Comparison of ENCODE assay signal across 2 cellular contexts in the genomic region with DNA sequence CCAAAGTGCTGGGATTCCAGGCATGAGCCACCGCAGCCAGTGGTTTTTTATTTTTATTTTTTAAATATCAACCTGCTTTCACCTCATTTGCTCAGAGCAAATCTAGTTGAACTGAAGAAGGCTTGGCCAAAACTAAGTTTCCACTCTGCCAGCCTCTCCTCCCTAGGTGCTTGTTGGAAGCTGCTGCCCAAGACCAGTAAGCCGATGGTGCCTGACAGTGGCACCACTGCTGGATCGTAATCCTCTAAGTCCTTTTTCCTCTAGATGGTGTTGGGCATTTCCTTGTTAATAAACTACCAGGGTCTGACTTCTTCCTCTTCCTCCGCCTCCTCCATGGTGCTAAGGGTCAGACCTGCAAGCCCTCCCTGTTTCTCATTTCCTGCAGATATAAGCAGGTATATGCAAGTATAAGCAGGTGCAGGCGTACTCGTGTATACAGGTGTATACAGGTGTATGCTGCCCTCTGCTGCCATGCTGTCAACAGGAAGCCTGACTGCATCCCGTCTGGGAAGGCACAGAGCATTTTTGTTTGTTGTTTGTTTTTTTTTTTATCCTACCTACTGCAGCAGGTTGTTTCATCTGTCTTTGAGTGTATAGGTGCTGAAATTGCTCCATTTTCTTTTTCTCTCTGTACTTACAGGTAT.
TF ChIP-seq lines count a peak whose summit lies in the region.

No MANE protein-coding gene starts in this region.

TF ChIP-seq in GM23338, 12 proteins besides CTCF, POLR2A, EP300 and RAD21:
- TF ChIP-seq ZNF114 (CRISPR knock-in tag; IDR thresholded peaks at IDR 0.05) = no peak
- no peak for TF ChIP-seq ZNF331 (CRISPR knock-in tag; IDR thresholded peaks at IDR 0.05; ENCODE audit: low read depth)
- TF ChIP-seq CREB1 (CRISPR knock-in tag; IDR thresholded peaks at IDR 0.05; ENCODE audit: low read depth) = no peak
- no peak for TF ChIP-seq POLR2AphosphoS5 (IDR thresholded peaks at IDR 0.05; ENCODE audit: low read depth)
- no peak for TF ChIP-seq STAT1 (IDR thresholded peaks at IDR 0.05; ENCODE audit: unreplicated experiment)

TF ChIP-seq in HepG2, 621 proteins besides CTCF, POLR2A, EP300 and RAD21:
- TF ChIP-seq, protein P1, sequence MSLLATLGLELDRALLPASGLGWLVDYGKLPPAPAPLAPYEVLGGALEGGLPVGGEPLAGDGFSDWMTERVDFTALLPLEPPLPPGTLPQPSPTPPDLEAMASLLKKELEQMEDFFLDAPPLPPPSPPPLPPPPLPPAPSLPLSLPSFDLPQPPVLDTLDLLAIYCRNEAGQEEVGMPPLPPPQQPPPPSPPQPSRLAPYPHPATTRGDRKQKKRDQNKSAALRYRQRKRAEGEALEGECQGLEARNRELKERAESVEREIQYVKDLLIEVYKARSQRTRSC (CRISPR knock-in tag; IDR thresholded peaks at IDR 0.05; ENCODE audit: low read depth) = no peak
- TF ChIP-seq, protein P2, sequence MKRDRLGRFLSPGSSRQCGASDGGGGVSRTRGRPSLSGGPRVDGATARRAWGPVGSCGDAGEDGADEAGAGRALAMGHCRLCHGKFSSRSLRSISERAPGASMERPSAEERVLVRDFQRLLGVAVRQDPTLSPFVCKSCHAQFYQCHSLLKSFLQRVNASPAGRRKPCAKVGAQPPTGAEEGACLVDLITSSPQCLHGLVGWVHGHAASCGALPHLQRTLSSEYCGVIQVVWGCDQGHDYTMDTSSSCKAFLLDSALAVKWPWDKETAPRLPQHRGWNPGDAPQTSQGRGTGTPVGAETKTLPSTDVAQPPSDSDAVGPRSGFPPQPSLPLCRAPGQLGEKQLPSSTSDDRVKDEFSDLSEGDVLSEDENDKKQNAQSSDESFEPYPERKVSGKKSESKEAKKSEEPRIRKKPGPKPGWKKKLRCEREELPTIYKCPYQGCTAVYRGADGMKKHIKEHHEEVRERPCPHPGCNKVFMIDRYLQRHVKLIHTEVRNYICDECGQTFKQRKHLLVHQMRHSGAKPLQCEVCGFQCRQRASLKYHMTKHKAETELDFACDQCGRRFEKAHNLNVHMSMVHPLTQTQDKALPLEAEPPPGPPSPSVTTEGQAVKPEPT (CRISPR knock-in tag; IDR thresholded peaks at IDR 0.05; ENCODE audit: low read depth) = no peak
- TF ChIP-seq, protein P3, sequence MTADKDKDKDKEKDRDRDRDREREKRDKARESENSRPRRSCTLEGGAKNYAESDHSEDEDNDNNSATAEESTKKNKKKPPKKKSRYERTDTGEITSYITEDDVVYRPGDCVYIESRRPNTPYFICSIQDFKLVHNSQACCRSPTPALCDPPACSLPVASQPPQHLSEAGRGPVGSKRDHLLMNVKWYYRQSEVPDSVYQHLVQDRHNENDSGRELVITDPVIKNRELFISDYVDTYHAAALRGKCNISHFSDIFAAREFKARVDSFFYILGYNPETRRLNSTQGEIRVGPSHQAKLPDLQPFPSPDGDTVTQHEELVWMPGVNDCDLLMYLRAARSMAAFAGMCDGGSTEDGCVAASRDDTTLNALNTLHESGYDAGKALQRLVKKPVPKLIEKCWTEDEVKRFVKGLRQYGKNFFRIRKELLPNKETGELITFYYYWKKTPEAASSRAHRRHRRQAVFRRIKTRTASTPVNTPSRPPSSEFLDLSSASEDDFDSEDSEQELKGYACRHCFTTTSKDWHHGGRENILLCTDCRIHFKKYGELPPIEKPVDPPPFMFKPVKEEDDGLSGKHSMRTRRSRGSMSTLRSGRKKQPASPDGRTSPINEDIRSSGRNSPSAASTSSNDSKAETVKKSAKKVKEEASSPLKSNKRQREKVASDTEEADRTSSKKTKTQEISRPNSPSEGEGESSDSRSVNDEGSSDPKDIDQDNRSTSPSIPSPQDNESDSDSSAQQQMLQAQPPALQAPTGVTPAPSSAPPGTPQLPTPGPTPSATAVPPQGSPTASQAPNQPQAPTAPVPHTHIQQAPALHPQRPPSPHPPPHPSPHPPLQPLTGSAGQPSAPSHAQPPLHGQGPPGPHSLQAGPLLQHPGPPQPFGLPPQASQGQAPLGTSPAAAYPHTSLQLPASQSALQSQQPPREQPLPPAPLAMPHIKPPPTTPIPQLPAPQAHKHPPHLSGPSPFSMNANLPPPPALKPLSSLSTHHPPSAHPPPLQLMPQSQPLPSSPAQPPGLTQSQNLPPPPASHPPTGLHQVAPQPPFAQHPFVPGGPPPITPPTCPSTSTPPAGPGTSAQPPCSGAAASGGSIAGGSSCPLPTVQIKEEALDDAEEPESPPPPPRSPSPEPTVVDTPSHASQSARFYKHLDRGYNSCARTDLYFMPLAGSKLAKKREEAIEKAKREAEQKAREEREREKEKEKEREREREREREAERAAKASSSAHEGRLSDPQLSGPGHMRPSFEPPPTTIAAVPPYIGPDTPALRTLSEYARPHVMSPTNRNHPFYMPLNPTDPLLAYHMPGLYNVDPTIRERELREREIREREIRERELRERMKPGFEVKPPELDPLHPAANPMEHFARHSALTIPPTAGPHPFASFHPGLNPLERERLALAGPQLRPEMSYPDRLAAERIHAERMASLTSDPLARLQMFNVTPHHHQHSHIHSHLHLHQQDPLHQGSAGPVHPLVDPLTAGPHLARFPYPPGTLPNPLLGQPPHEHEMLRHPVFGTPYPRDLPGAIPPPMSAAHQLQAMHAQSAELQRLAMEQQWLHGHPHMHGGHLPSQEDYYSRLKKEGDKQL (CRISPR knock-in tag; IDR thresholded peaks at IDR 0.05; ENCODE audit: low read depth) = no peak
- TF ChIP-seq, protein P4, sequence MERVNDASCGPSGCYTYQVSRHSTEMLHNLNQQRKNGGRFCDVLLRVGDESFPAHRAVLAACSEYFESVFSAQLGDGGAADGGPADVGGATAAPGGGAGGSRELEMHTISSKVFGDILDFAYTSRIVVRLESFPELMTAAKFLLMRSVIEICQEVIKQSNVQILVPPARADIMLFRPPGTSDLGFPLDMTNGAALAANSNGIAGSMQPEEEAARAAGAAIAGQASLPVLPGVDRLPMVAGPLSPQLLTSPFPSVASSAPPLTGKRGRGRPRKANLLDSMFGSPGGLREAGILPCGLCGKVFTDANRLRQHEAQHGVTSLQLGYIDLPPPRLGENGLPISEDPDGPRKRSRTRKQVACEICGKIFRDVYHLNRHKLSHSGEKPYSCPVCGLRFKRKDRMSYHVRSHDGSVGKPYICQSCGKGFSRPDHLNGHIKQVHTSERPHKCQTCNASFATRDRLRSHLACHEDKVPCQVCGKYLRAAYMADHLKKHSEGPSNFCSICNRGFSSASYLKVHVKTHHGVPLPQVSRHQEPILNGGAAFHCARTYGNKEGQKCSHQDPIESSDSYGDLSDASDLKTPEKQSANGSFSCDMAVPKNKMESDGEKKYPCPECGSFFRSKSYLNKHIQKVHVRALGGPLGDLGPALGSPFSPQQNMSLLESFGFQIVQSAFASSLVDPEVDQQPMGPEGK (CRISPR knock-in tag; IDR thresholded peaks at IDR 0.05) = no peak
- TF ChIP-seq ZBTB38 (CRISPR knock-in tag; IDR thresholded peaks at IDR 0.05) = 0 out of 2 replicates have a peak, but pooled peaks have one; percentile 31
- peak; percentile 57 for TF ChIP-seq STAG1 (CRISPR knock-in tag; IDR thresholded peaks at IDR 0.05)
- peak; percentile 51 for TF ChIP-seq ZEB1 (IDR thresholded peaks at IDR 0.05; ENCODE audit: insufficient replicate concordance, low read depth)
- TF ChIP-seq, protein P5, sequence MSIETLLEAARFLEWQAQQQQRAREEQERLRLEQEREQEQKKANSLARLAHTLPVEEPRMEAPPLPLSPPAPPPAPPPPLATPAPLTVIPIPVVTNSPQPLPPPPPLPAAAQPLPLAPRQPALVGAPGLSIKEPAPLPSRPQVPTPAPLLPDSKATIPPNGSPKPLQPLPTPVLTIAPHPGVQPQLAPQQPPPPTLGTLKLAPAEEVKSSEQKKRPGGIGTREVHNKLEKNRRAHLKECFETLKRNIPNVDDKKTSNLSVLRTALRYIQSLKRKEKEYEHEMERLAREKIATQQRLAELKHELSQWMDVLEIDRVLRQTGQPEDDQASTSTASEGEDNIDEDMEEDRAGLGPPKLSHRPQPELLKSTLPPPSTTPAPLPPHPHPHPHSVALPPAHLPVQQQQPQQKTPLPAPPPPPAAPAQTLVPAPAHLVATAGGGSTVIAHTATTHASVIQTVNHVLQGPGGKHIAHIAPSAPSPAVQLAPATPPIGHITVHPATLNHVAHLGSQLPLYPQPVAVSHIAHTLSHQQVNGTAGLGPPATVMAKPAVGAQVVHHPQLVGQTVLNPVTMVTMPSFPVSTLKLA (IDR thresholded peaks at IDR 0.05) = no peak
- no peak for TF ChIP-seq NFIC (IDR thresholded peaks at IDR 0.05; ENCODE audit: low read length)
